ENCODE assay signal across 8 cellular contexts in genomic region chr5:139863855-139864558, GRCh38.
DNase-seq lines count a peak whose midpoint lies in the region; ATAC-seq, FAIRE-seq and TF ChIP-seq lines count a peak whose summit lies in the region.

No MANE protein-coding gene starts in this region.

- no peak for FAIRE-seq in frontal cortex (lab: Jason Lieb, UNC)

- no peaks in the 10 kb centered on the region for H3K36me3 Mint-ChIP-seq in osteocyte (ENCODE audit: unreplicated experiment)

- H3K27me3 Mint-ChIP-seq in osteocyte (ENCODE audit: unreplicated experiment): peaks cover 50% of the 10 kb centered on the region

- WGBS in transverse colon (ENCODE audit: low coverage in 1 of 2), 2 donors: 12% methylated on average over 5 of the region's 5 CpGs; no CpG with 5 or more reads in 1 of the 2 donors

- POLR2A ChIA-PET in GM10248 (lab: Yijun Ruan, JAX): no interaction called here

- H3K9me3 Mint-ChIP-seq in osteocyte (ENCODE audit: unreplicated experiment): no peaks in the 10 kb centered on the region

- DNase-seq in GM10248 (ENCODE audit: extremely low spot score) (peak; percentile 84), RPMI8226 (peak; percentile 62), frontal cortex (ENCODE audit: low spot score in 2 of 2) (peak; percentile 65 to 80), osteocyte (ENCODE audit: extremely low spot score, unreplicated experiment) (no peak), transverse colon (peak; percentile 67), T1000 (lab: John Stamatoyannopoulos, UW) (no peak)
- peak; percentile 39 for DNase-seq in activated gamma-delta T cell treated with anti-CD3 and anti-CD28 coated beads, Interleukin-2, amount 50 U/mL, for 16 hours (ENCODE audit: low read depth)

- no peak for TF ChIP-seq EP300 in transverse colon (IDR thresholded peaks at IDR 0.05; ENCODE audit: low read depth)

- CTCF ChIA-PET in GM10248 (lab: Yijun Ruan, JAX): interaction anchor here (0.6 to 4.3 kb wide), 18 partner anchors 8 to 221 kb away, joined by 3 to 45 read pairs (median 5); no protein-coding TSS in a partner anchor

- H3K9me3 ChIP-seq in transverse colon: no peaks in the 10 kb centered on the region

- H3K4me3 Mint-ChIP-seq in osteocyte (ENCODE audit: unreplicated experiment): no peak overlapping the region

- TF ChIP-seq POLR2A in transverse colon (IDR thresholded peaks at IDR 0.05): no peak

- H3K36me3 ChIP-seq in transverse colon: no peaks in the 10 kb centered on the region

- no peak overlapping the region for H3K4me3 ChIP-seq in transverse colon

- intact Hi-C loops in transverse colon (cut with DNase I; ENCODE audit: low total_unique reads): loop anchor here (5.0 kb wide), 1 partner anchor 77 kb away; no protein-coding TSS in a partner anchor

- ATAC-seq in HG02870 (IDR thresholded peaks at IDR 0.05; ENCODE audit: unreplicated experiment): peak; percentile 60

- H3K4me1 ChIP-seq in transverse colon: peaks cover 0 to 13% (median 2%) of the 10 kb centered on the region in 4 donors

- no peaks in the 10 kb centered on the region for H3K27me3 ChIP-seq in transverse colon

- no peak overlapping the region for H3K27ac ChIP-seq in transverse colon

- TF ChIP-seq CTCF in GM10248 (IDR thresholded peaks at IDR 0.05; ENCODE audit: control extremely low read depth, extremely low read depth, low read depth, missing control alignments) (peak; percentile 74), osteocyte (IDR thresholded peaks at IDR 0.05) (peak; percentile 86), transverse colon (IDR thresholded peaks at IDR 0.05) (peak; percentile 81 to 92 (median 90))

- H3K4me1 Mint-ChIP-seq in osteocyte (ENCODE audit: unreplicated experiment): no peaks in the 10 kb centered on the region

- H3K27ac Mint-ChIP-seq in osteocyte (ENCODE audit: unreplicated experiment): no peak overlapping the region

- in situ Hi-C loops in transverse colon (cut with MboI; ENCODE audit: low pct_ligation_motif_present in 1 of 4, low pct_unique_long_range_greater_than_20kb in 1 of 4, low sequenced_read_pairs in 3 of 4): loop anchor here in 1 of 4 donors (10.0 kb wide), 1 partner anchor 79 kb away; no protein-coding TSS in a partner anchor

Comparison
In these comparisons a context has a peak if more than half of its experiments do, and no peak if none do; other contexts are left out.
1. DNase-seq: peak in GM10248 (single experiment), RPMI8226 (single experiment), activated gamma-delta T cell treated with anti-CD3 and anti-CD28 coated beads, Interleukin-2, amount 50 U/mL, for 16 hours (single experiment), frontal cortex (2 of 2) and transverse colon (single experiment); none in osteocyte (single experiment) and T1000 (single experiment).
2. Peak in every context shown above with its lines, with median percentiles within 50 percentile points of each other: CTCF ChIP-seq.